14 cellular contexts compared by ENCODE assay signal in the genomic region with DNA sequence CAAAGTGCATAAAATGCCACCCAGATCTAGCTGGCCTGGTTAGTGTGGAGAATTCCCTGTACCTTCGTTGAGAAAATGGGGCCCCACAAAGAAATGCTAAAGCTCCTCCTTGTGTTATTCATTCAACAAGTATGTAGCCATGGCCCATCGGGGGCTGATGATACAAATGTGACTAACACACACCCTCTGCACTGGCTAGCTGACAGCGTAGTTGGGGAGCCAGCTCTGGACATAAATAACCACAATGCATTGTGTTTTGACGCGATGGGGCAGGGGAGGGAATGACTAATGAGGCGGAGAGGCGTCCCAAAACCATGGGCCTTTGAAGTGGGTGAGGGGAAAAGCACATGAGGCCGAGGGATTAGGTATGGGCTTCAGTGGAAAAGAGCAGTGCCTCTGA. TPM values are rescaled to one million over a fixed set of nuclear protein-coding genes. Genes with fewer than 3 reads are reported as not detected.
DNase-seq lines count a peak whose midpoint lies in the region; ATAC-seq and TF ChIP-seq lines count a peak whose summit lies in the region.
"Had no signal": no experiment of that assay in that cellular context is flagged by ENCODE, and none has a peak within 500 bp of the region (broad histone marks: within the 10 kb centered on the region; RNA-seq: fewer than 3 reads in every experiment).

No MANE protein-coding gene starts in this region.

- peak overlapping the region; percentile 34 for H3K4me3 Mint-ChIP-seq in glutamatergic neuron (ENCODE audit: unreplicated experiment)
- no peak overlapping the region for H3K4me3 Mint-ChIP-seq in endodermal cell
- H3K4me3 Mint-ChIP-seq: activated naive CD4-positive, alpha-beta T cell treated with anti-CD3 and anti-CD28 coated beads, Interleukin-2, amount 50 U/mL, for 24 hours; neural progenitor cell had no signal

- H3K9me3 ChIP-seq in IMR-90 (ENCODE audit: control insufficient read depth, insufficient read depth, low read length) (no peaks in the 10 kb centered on the region; the same call in 1 of the 2 replicates), endodermal cell (ENCODE audit: control insufficient read depth, low read length) (no peaks in the 10 kb centered on the region), colonic mucosa (no peaks in the 10 kb centered on the region)

- H3K27me3 Mint-ChIP-seq in glutamatergic neuron (ENCODE audit: unreplicated experiment), result peaks cover 1% of the 10 kb centered on the region
- no peaks in the 10 kb centered on the region for H3K27me3 Mint-ChIP-seq in endodermal cell (ENCODE audit: insufficient read depth)

- H3K23ac ChIP-seq in IMR-90 (ENCODE audit: low read depth, low read length), result no peak overlapping the region; the same call in 1 of the 2 replicates

- H3K4me1 Mint-ChIP-seq in glutamatergic neuron (ENCODE audit: low read depth, unreplicated experiment), result no peaks in the 10 kb centered on the region
- H3K4me1 Mint-ChIP-seq in endodermal cell, result no peaks in the 10 kb centered on the region
- H3K4me1 Mint-ChIP-seq: neural progenitor cell had no signal

- peak; percentile 72 for DNase-seq in AG08396 (ENCODE audit: low spot score)
- DNase-seq in IMR-90, result peak; percentile 95
- peak; percentile 95 for DNase-seq in astrocyte of the hippocampus (ENCODE audit: low read depth, low spot score)
- no peak for DNase-seq in glutamatergic neuron
- DNase-seq in endodermal cell, result no peak
- DNase-seq in cerebellar cortex (ENCODE audit: low spot score), result no peak
- no peak for DNase-seq in colonic mucosa
- DNase-seq in pons (ENCODE audit: low spot score), result no peak
- DNase-seq: activated CD4-positive, alpha-beta T cell treated with anti-CD3 and anti-CD28 coated beads, Interleukin-2, amount 50 U/mL, for 4 hours; C1 segment of cervical spinal cord; NCI-H1092 treated with DMSO at 0.1 percent for 48 hours; stimulated activated CD4-positive, alpha-beta T cell treated with anti-CD3 and anti-CD28 coated beads, Interleukin-1b, Interleukin-23, amount 100 ng/mL, for 48 hours had no signal

- TF ChIP-seq POLR2A in IMR-90 (IDR thresholded peaks at IDR 0.05; ENCODE audit: low read depth, low read length), result no peak

- H3K36me3 ChIP-seq in IMR-90 (ENCODE audit: control insufficient read depth, insufficient read depth, low read length), result no peaks in the 10 kb centered on the region
- no peaks in the 10 kb centered on the region for H3K36me3 ChIP-seq in endodermal cell (ENCODE audit: control insufficient read depth, insufficient read depth, low read length)
- no peaks in the 10 kb centered on the region for H3K36me3 ChIP-seq in colonic mucosa
- H3K36me3 ChIP-seq: neural progenitor cell had no signal

- H3K36me3 Mint-ChIP-seq in glutamatergic neuron (ENCODE audit: unreplicated experiment) (no peaks in the 10 kb centered on the region), endodermal cell (ENCODE audit: low read depth) (no peaks in the 10 kb centered on the region)
- H3K36me3 Mint-ChIP-seq: activated naive CD4-positive, alpha-beta T cell treated with anti-CD3 and anti-CD28 coated beads, Interleukin-2, amount 50 U/mL, for 24 hours; neural progenitor cell had no signal

- no peaks in the 10 kb centered on the region for H3K27me3 ChIP-seq in IMR-90 (ENCODE audit: control insufficient read depth, insufficient read depth, low read length)
- peaks cover 12% of the 10 kb centered on the region for H3K27me3 ChIP-seq in endodermal cell (ENCODE audit: control insufficient read depth, insufficient read depth, low read length, poor library complexity, severe bottlenecking)
- H3K27me3 ChIP-seq in colonic mucosa, result no peaks in the 10 kb centered on the region

- H3K27ac ChIP-seq in IMR-90 (ENCODE audit: insufficient read depth, low read length) (peak overlapping the region; percentile 30; the same call in 1 of the 2 replicates), endodermal cell (ENCODE audit: low read depth, low read length) (no peak overlapping the region), colonic mucosa (no peak overlapping the region)
- H3K27ac ChIP-seq: neural progenitor cell had no signal

- no peak overlapping the region for H3K4me2 ChIP-seq in IMR-90 (ENCODE audit: low read depth, low read length)
- H3K4me2 ChIP-seq: neural progenitor cell had no signal

- TF ChIP-seq CTCF in IMR-90 (conservative IDR thresholded peaks at IDR 0.05; ENCODE audit: low read depth, low read length), result no peak
- TF ChIP-seq CTCF in glutamatergic neuron (IDR thresholded peaks at IDR 0.05; ENCODE audit: partially characterized antibody, unreplicated experiment), result no peak
- no peak for TF ChIP-seq CTCF in endodermal cell (conservative IDR thresholded peaks at IDR 0.05)
- TF ChIP-seq CTCF in colonic mucosa (IDR thresholded peaks at IDR 0.05), result no peak

- H2BK120ac ChIP-seq in IMR-90 (ENCODE audit: low read depth, low read length), result peak overlapping the region; percentile 68

- H2AFZ ChIP-seq in IMR-90 (replicated peaks; ENCODE audit: low read length, poor library complexity), result peak overlapping the region; percentile 66
- H2AFZ ChIP-seq: neural progenitor cell had no signal

- H3K4me3 ChIP-seq in IMR-90 (ENCODE audit: insufficient read depth, low read depth, low read length), result no peak overlapping the region
- no peak overlapping the region for H3K4me3 ChIP-seq in endodermal cell (ENCODE audit: low read length)
- no peak overlapping the region for H3K4me3 ChIP-seq in colonic mucosa
- H3K4me3 ChIP-seq: neural progenitor cell had no signal

- H3K18ac ChIP-seq in IMR-90 (ENCODE audit: low read depth, low read length), result no peak overlapping the region; the same call in 1 of the 2 replicates

- H4K91ac ChIP-seq in IMR-90 (ENCODE audit: insufficient read depth, low read depth, low read length), result peak overlapping the region; percentile 57

- peak overlapping the region; percentile 47 for H2AK9ac ChIP-seq in IMR-90 (replicated peaks; ENCODE audit: low read depth, low read length, poor library complexity)

- POLR2A ChIA-PET in IMR-90 (lab: Charles Lee; ENCODE audit: unreplicated experiment), result no interaction called here

- no peak overlapping the region for H3K27ac Mint-ChIP-seq in glutamatergic neuron (ENCODE audit: unreplicated experiment)
- H3K27ac Mint-ChIP-seq in endodermal cell, result no peak overlapping the region
- H3K27ac Mint-ChIP-seq: activated naive CD4-positive, alpha-beta T cell treated with anti-CD3 and anti-CD28 coated beads, Interleukin-2, amount 50 U/mL, for 24 hours; neural progenitor cell had no signal

- H3K79me1 ChIP-seq in IMR-90 (ENCODE audit: low read depth in 1 of 2, low read length in 2 of 2), result no peaks in the 10 kb centered on the region

- peaks cover 19% of the 10 kb centered on the region for H3K4me1 ChIP-seq in IMR-90 (ENCODE audit: control insufficient read depth, insufficient read depth, low read length)
- no peaks in the 10 kb centered on the region for H3K4me1 ChIP-seq in endodermal cell (ENCODE audit: control insufficient read depth, insufficient read depth, low read length)
- H3K4me1 ChIP-seq in colonic mucosa, result no peaks in the 10 kb centered on the region
- H3K4me1 ChIP-seq: neural progenitor cell had no signal

- no peak overlapping the region; the same call in 1 of the 2 replicates for H3K56ac ChIP-seq in IMR-90 (ENCODE audit: extremely low read depth, insufficient read depth, low read length)

- H4K20me1 ChIP-seq in IMR-90 (ENCODE audit: insufficient read depth, low read length), result no peaks in the 10 kb centered on the region

- H4K5ac ChIP-seq in IMR-90 (ENCODE audit: low read depth, low read length), result no peak overlapping the region

- CTCF ChIA-PET in IMR-90 (lab: Yijun Ruan, JAX), result no interaction called here

- in situ Hi-C loops in IMR-90 (cut with MboI; ENCODE audit: low sequenced_read_pairs), result no loop called here

- H3K9ac ChIP-seq in IMR-90 (ENCODE audit: low read depth, low read length) (no peak overlapping the region), endodermal cell (ENCODE audit: extremely low read depth, low read length, poor library complexity, severe bottlenecking) (no peak overlapping the region), colonic mucosa (ENCODE audit: low read depth in 2 of 2, low read length in 2 of 2) (no peak overlapping the region)
- H3K9ac ChIP-seq: neural progenitor cell had no signal

- H2BK5ac ChIP-seq in IMR-90 (ENCODE audit: low read depth, low read length, poor library complexity, severe bottlenecking), result peak overlapping the region; percentile 53

- peaks cover 15% of the 10 kb centered on the region for H3K9me1 ChIP-seq in IMR-90 (ENCODE audit: insufficient read depth, low read length)

- H2BK15ac ChIP-seq in IMR-90 (ENCODE audit: low read depth, low read length), result 0 out of 3 replicates have a peak overlapping the region, but pooled peaks have one; percentile 5

- H3K9me3 Mint-ChIP-seq in glutamatergic neuron (ENCODE audit: unreplicated experiment) (peaks cover 1% of the 10 kb centered on the region), endodermal cell (no peaks in the 10 kb centered on the region)
- H3K9me3 Mint-ChIP-seq: activated naive CD4-positive, alpha-beta T cell treated with anti-CD3 and anti-CD28 coated beads, Interleukin-2, amount 50 U/mL, for 24 hours; neural progenitor cell had no signal

- H4K8ac ChIP-seq in IMR-90 (ENCODE audit: low read depth in 2 of 2, low read length in 2 of 2), result no peak overlapping the region; a peak in 1 of 4 replicates

- no peak for TF ChIP-seq RAD21 in IMR-90 (IDR thresholded peaks at IDR 0.05; ENCODE audit: low read length)

- dilution Hi-C loops in IMR-90 (cut with HindIII; ENCODE audit: low sequenced_read_pairs, unreplicated experiment), result no loop called here

- no peak overlapping the region for H2AK5ac ChIP-seq in IMR-90 (ENCODE audit: low read depth, low read length)

- no peak overlapping the region; the same call in 1 of the 2 replicates for H3K14ac ChIP-seq in IMR-90 (replicated peaks; ENCODE audit: low read depth, low read length)

- ATAC-seq in IMR-90 (ENCODE audit: low read depth), result peak; percentile 80

- BruUV-seq in IMR-90 (replicated peaks; lab: Mats Ljungman, UMichigan), result no TSS peak

- peak overlapping the region; percentile 89 for H3K4ac ChIP-seq in IMR-90 (ENCODE audit: low read depth, low read length)

- H2BK20ac ChIP-seq in IMR-90 (ENCODE audit: low read depth, low read length), result peak overlapping the region; percentile 89; the same call in 1 of the 2 replicates

- intact Hi-C loops in IMR-90 (cut with micrococcal nuclease) (no loop called here), colonic mucosa (cut with DNase I) (no loop called here)

- 0% methylated on average over 5 of the region's 8 CpGs; no CpG with 5 or more reads in 1 of the 2 experiments for WGBS in IMR-90 (ENCODE audit: extremely low coverage in 2 of 2, insufficient read length in 1 of 2), 2 experiments
- WGBS in endodermal cell (ENCODE audit: insufficient coverage in 1 of 2, insufficient read length in 1 of 2), 2 experiments, result 75 to 78% methylated on average over 7 to 8 of the region's 8 CpGs

RNA-seq across cellular contexts. Expression of gene ASL, which starts 28.2 kb away (rescaled TPM):
- total RNA-seq in IMR-90 (2012; rRNA removed) (42.8 and 50.0 TPM in 2 replicates), glutamatergic neuron (ENCODE audit: unreplicated experiment) (26.6 TPM), endodermal cell (10 to 100 TPM; 37.8 to 47.9 TPM), colonic mucosa (100 to 1,000 TPM; 134 to 144 TPM)
- polyA plus RNA-seq in IMR-90 (2012; rRNA removed), result 49.0 and 49.7 TPM in 2 replicates
- 41.3 and 45.5 TPM in 2 replicates for polyA plus RNA-seq in IMR-90 (2012; cell fraction: cytosol; rRNA removed)
- 95.3 and 201 TPM in 2 replicates for polyA plus RNA-seq in IMR-90 (2012; cell fraction: nucleus; rRNA removed; ENCODE audit: low replicate concordance)
- polyA plus RNA-seq in endodermal cell (2013, experiment 1 of 2), result 18.9 TPM
- 16.2 TPM for polyA plus RNA-seq in endodermal cell (2013, experiment 2 of 2)

Comparison
In these comparisons a context has a peak if more than half of its experiments do, and no peak if none do; other contexts are left out.
1. DNase-seq: peak in AG08396 (single experiment), IMR-90 (single experiment) and astrocyte of the hippocampus (single experiment); none in glutamatergic neuron (single experiment), endodermal cell (single experiment), cerebellar cortex (single experiment), colonic mucosa (single experiment) and pons (single experiment).